ENCODE assay signal across 18 cellular contexts in genomic region chr18:75358928-75359327, GRCh38.
A peak's percentile ranks its signal among the peaks of the same experiment; 100 is the strongest.
DNase-seq lines count a peak whose midpoint lies in the region; ATAC-seq and TF ChIP-seq lines count a peak whose summit lies in the region.
"Had no signal": no experiment of that assay in that cellular context is flagged by ENCODE, and none has a peak within 500 bp of the region (broad histone marks: within the 10 kb centered on the region; RNA-seq: fewer than 3 reads in every experiment).

No MANE protein-coding gene starts in this region.

- ATAC-seq in foreskin keratinocyte (peak; percentile 47), HG03135 (IDR thresholded peaks at IDR 0.05; ENCODE audit: unreplicated experiment) (no peak)

- CTCF ChIA-PET in OCI-LY7 (lab: Charles Lee; ENCODE audit: unreplicated experiment) = no interaction called here

- peaks cover 48% of the 10 kb centered on the region for H3K4me1 ChIP-seq in SJSA1 (replicated peaks)
- H3K4me1 ChIP-seq in foreskin keratinocyte = no peaks in the 10 kb centered on the region
- no peaks in the 10 kb centered on the region for H3K4me1 ChIP-seq in OCI-LY7 (ENCODE audit: insufficient read depth, low read length, poor library complexity, severe bottlenecking)
- H3K4me1 ChIP-seq: BE2C, HAP-1 had no signal

- no peak overlapping the region for H3K4me2 ChIP-seq in OCI-LY7 (ENCODE audit: low read length)
- H3K4me2 ChIP-seq: KMS-11 had no signal

- no peaks in the 10 kb centered on the region for H3K79me2 ChIP-seq in OCI-LY7 (ENCODE audit: insufficient read depth, low read depth, low read length)

- no peak overlapping the region for H3K4me3 ChIP-seq in SJSA1
- H3K4me3 ChIP-seq in OCI-LY7 (ENCODE audit: low read depth, low read length, poor library complexity, severe bottlenecking) = no peak overlapping the region
- H3K4me3 ChIP-seq: HAP-1, MG63 had no signal

- intact Hi-C loops in OCI-LY7 (cut with micrococcal nuclease; ENCODE audit: unreplicated experiment) = no loop called here

- BruUV-seq in OCI-LY7 (replicated peaks; lab: Mats Ljungman, UMichigan) = no TSS peak

- H3K36me3 ChIP-seq in SJSA1 (no peaks in the 10 kb centered on the region), OCI-LY7 (ENCODE audit: insufficient read depth, low read length) (no peaks in the 10 kb centered on the region)
- H3K36me3 ChIP-seq: BE2C, HAP-1, MG63 had no signal

- H2AFZ ChIP-seq in OCI-LY7 (ENCODE audit: low read length) = no peak overlapping the region

- H3K9me3 ChIP-seq in SJSA1 (replicated peaks) = peaks cover 2% of the 10 kb centered on the region; the same call in 1 of the 2 replicates
- no peaks in the 10 kb centered on the region for H3K9me3 ChIP-seq in OCI-LY7 (ENCODE audit: low read length)
- H3K9me3 ChIP-seq: BE2C, HAP-1, MG63 had no signal

- peak; percentile 8 for DNase-seq in activated effector memory CD4-positive, alpha-beta T cell treated with anti-CD3 and anti-CD28 coated beads, Interleukin-2, amount 50 U/mL, for 16 hours
- no peak for DNase-seq in activated effector memory CD4-positive, alpha-beta T cell treated with Interleukin-2 at 50 U/mL for 16 hours
- DNase-seq in SJSA1 (ENCODE audit: low read depth in 1 of 2, low spot score in 2 of 2) (peak; percentile 83 to 92), foreskin keratinocyte (peak in 1 of 2 donors; percentile 47), OCI-LY7 (ENCODE audit: low spot score) (no peak), NCI-H2081 (lab: John Stamatoyannopoulos, UW) (no peak)
- DNase-seq in activated CD4-positive, alpha-beta T cell treated with anti-CD3 and anti-CD28 coated beads for 48 hours = no peak
- DNase-seq: BE2C; CD4-positive, alpha-beta T cell; MG63; NCI-H1092; NCI-H345; NCI-H69; SW 1271 had no signal

- POLR2A ChIA-PET in OCI-LY7 (lab: Charles Lee) = no interaction called here

- H3K27ac ChIP-seq in SJSA1 (peak overlapping the region; percentile 69), foreskin keratinocyte (no peak overlapping the region), OCI-LY7 (ENCODE audit: low read depth, low read length, poor library complexity, severe bottlenecking) (no peak overlapping the region)
- H3K27ac ChIP-seq: 22Rv1, KMS-11 had no signal

- no peaks in the 10 kb centered on the region for H3K9me2 ChIP-seq in OCI-LY7 (ENCODE audit: insufficient read depth, low read length)

- H3K27me3 ChIP-seq in SJSA1 (replicated peaks) = no peaks in the 10 kb centered on the region
- H3K27me3 ChIP-seq in foreskin keratinocyte = peaks cover 3% of the 10 kb centered on the region
- H3K27me3 ChIP-seq: BE2C, MG63 had no signal

- no peaks in the 10 kb centered on the region for H4K20me1 ChIP-seq in OCI-LY7 (ENCODE audit: insufficient read depth, low read length)

- TF ChIP-seq CTCF in foreskin keratinocyte (conservative IDR thresholded peaks at IDR 0.05) = no peak
- TF ChIP-seq CTCF in OCI-LY7 (conservative IDR thresholded peaks at IDR 0.05; ENCODE audit: low read length) = no peak

Comparison
In these comparisons a context has a peak if more than half of its experiments do, and no peak if none do; other contexts are left out.
1. DNase-seq: peak in activated effector memory CD4-positive, alpha-beta T cell treated with anti-CD3 and anti-CD28 coated beads, Interleukin-2, amount 50 U/mL, for 16 hours (single experiment) and SJSA1 (2 of 2); none in activated effector memory CD4-positive, alpha-beta T cell treated with Interleukin-2 at 50 U/mL for 16 hours (single experiment), OCI-LY7 (single experiment), activated CD4-positive, alpha-beta T cell treated with anti-CD3 and anti-CD28 coated beads for 48 hours (single experiment) and NCI-H2081 (0 of 2).